Comparison of ENCODE assay signal across 8 cellular contexts in genomic region chr16:19119564-19119963, GRCh38. TPM values are rescaled to one million over a fixed set of nuclear protein-coding genes. Genes with fewer than 3 reads are reported as not detected.
DNase-seq lines count a peak whose midpoint lies in the region; ATAC-seq and TF ChIP-seq lines count a peak whose summit lies in the region.

No MANE protein-coding gene starts in this region.

- DNase-seq in ELR (ENCODE audit: low read depth) (peak; percentile 71), RWPE1 (ENCODE audit: low spot score) (peak; percentile 50), psoas muscle (no peak), SKM-1 treated with dmso at 0.1 percent for 144 hours (lab: John Stamatoyannopoulos, UW; ENCODE audit: unreplicated experiment) (no peak), NCI-H345 (lab: John Stamatoyannopoulos, UW) (no peak), neural progenitor cell (ENCODE audit: low spot score) (no peak)

- H3K9me3 Mint-ChIP-seq in neural progenitor cell: peaks cover 2% of the 10 kb centered on the region

- POLR2A ChIA-PET in RWPE1 (lab: Yijun Ruan, JAX; ENCODE audit: low non-redundant PET): no interaction called here

- ATAC-seq in psoas muscle (no peak), HG03135 (IDR thresholded peaks at IDR 0.05; ENCODE audit: unreplicated experiment) (no peak)

- no peak for TF ChIP-seq CTCF in RWPE1 (conservative IDR thresholded peaks at IDR 0.05; ENCODE audit: low read depth)
- no peak for TF ChIP-seq CTCF in psoas muscle (IDR thresholded peaks at IDR 0.05)
- TF ChIP-seq CTCF in neural progenitor cell (IDR thresholded peaks at IDR 0.05): no peak

- H3K4me3 ChIP-seq in esophagus (ENCODE audit: low read depth in 1 of 2, low read length in 2 of 2) (peak overlapping the region in 1 of 2 donors; percentile 35), psoas muscle (peak overlapping the region; percentile 94), neural progenitor cell (no peak overlapping the region)

- H3K27ac Mint-ChIP-seq in neural progenitor cell: no peak overlapping the region

- H3K36me3 ChIP-seq in esophagus (ENCODE audit: control insufficient read depth in 2 of 2, insufficient read depth in 2 of 2, low read length in 1 of 2) (peaks cover 0 to 4% of the 10 kb centered on the region in 2 donors), psoas muscle (ENCODE audit: insufficient read depth in 1 of 2, low read depth in 1 of 2) (peaks cover 6 to 33% of the 10 kb centered on the region in 2 donors), neural progenitor cell (no peaks in the 10 kb centered on the region)

- H2AFZ ChIP-seq in neural progenitor cell (replicated peaks): no peak overlapping the region

- CTCF ChIA-PET in RWPE1 (lab: Yijun Ruan, JAX): interaction anchor here (0.5 to 0.9 kb wide), 4 partner anchors 11 to 371 kb away, joined by 3 read pairs; no protein-coding TSS in a partner anchor

- peaks cover 4% of the 10 kb centered on the region for H3K27me3 Mint-ChIP-seq in neural progenitor cell (ENCODE audit: insufficient read depth, low read depth)

- H3K4me1 ChIP-seq in esophagus (ENCODE audit: control insufficient read depth in 2 of 2, insufficient read depth in 2 of 2, low read length in 1 of 2): peaks cover 9 to 13% of the 10 kb centered on the region in 2 donors
- H3K4me1 ChIP-seq in psoas muscle: peaks cover 51% of the 10 kb centered on the region
- peaks cover 9% of the 10 kb centered on the region for H3K4me1 ChIP-seq in neural progenitor cell

- H3K9me3 ChIP-seq in esophagus (ENCODE audit: control insufficient read depth in 2 of 2, insufficient read depth in 1 of 2, low read depth in 1 of 2, low read length in 1 of 2) (no peaks in the 10 kb centered on the region), psoas muscle (no peaks in the 10 kb centered on the region), neural progenitor cell (ENCODE audit: low read depth) (no peaks in the 10 kb centered on the region)

- H3K4me1 Mint-ChIP-seq in neural progenitor cell: peaks cover 21% of the 10 kb centered on the region

- H3K27me3 ChIP-seq in esophagus (ENCODE audit: control insufficient read depth in 1 of 2, insufficient read depth in 2 of 2, low read length in 2 of 2) (no peaks in the 10 kb centered on the region), psoas muscle (ENCODE audit: insufficient read depth in 3 of 3, low read length in 2 of 3) (no peaks in the 10 kb centered on the region), neural progenitor cell (peaks cover 35% of the 10 kb centered on the region)

- H4K20me1 ChIP-seq in neural progenitor cell (ENCODE audit: low read depth): no peaks in the 10 kb centered on the region

- H3K4me2 ChIP-seq in neural progenitor cell: no peak overlapping the region

- H3K27ac ChIP-seq in RWPE1 (peak overlapping the region; percentile 87), esophagus (ENCODE audit: low read depth in 2 of 2, low read length in 1 of 2) (peak overlapping the region; percentile 85), psoas muscle (peak overlapping the region; percentile 54), neural progenitor cell (no peak overlapping the region)

- no peak overlapping the region for H3K9ac ChIP-seq in neural progenitor cell

- no peaks in the 10 kb centered on the region for H3K36me3 Mint-ChIP-seq in neural progenitor cell

- WGBS in esophagus, 2 donors: 34 to 41% methylated on average over 5 of the region's 5 CpGs
- WGBS in psoas muscle, 3 donors: 63 to 74% (median 73%) methylated on average over 5 of the region's 5 CpGs

- peaks cover 6% of the 10 kb centered on the region for H3F3A ChIP-seq in neural progenitor cell (ENCODE audit: low read depth)

- no peaks in the 10 kb centered on the region for H3K79me2 ChIP-seq in neural progenitor cell (ENCODE audit: low read depth)

- H3K4me3 Mint-ChIP-seq in neural progenitor cell: no peak overlapping the region

- intact Hi-C loops in psoas muscle (cut with DNase I): no loop called here

RNA-seq across cellular contexts. Expression of gene ITPRIPL2, which starts 5.8 kb away (rescaled TPM):
- 10 to 100 TPM; 10.5 to 13.3 TPM for polyA plus RNA-seq in esophagus
- 10 to 100 TPM; 14.8 to 17.9 (median 17.0) TPM for total RNA-seq in psoas muscle
- polyA plus RNA-seq in psoas muscle: 1 to 10 TPM; 4.7 to 9.9 (median 8.2) TPM
- total RNA-seq in neural progenitor cell (ENCODE audit: low replicate concordance): 3.7 and 5.4 TPM in 2 replicates

RNA-seq across cellular contexts. Expression of gene SYT17, which starts 48.5 kb away (rescaled TPM):
- polyA plus RNA-seq in esophagus: 1 to 10 TPM; 3.5 to 6.2 TPM
- total RNA-seq in psoas muscle: under 1 TPM; 0.08 to 0.58 (median 0.45) TPM
- polyA plus RNA-seq in psoas muscle: under 1 TPM; 0.25 to 0.55 (median 0.30) TPM
- 7.2 TPM in 2 replicates for total RNA-seq in neural progenitor cell (ENCODE audit: low replicate concordance)

RNA-seq across cellular contexts. Expression of gene COQ7, which starts 52.1 kb away (rescaled TPM):
- polyA plus RNA-seq in esophagus (10 to 100 TPM; 11.8 to 13.5 TPM), psoas muscle (10 to 100 TPM; 20.7 to 38.6 (median 31.8) TPM)
- total RNA-seq in psoas muscle (10 to 100 TPM; 27.7 to 37.7 (median 31.6) TPM), neural progenitor cell (ENCODE audit: low replicate concordance) (11.8 and 22.9 TPM in 2 replicates)

Comparison
In these comparisons a context has a peak if more than half of its experiments do, and no peak if none do; other contexts are left out.
1. DNase-seq: peak in ELR (single experiment) and RWPE1 (single experiment); none in psoas muscle (0 of 2), SKM-1 treated with dmso at 0.1 percent for 144 hours (single experiment), NCI-H345 (single experiment) and neural progenitor cell (single experiment).